16 cellular contexts compared by ENCODE assay signal in the genomic region with DNA sequence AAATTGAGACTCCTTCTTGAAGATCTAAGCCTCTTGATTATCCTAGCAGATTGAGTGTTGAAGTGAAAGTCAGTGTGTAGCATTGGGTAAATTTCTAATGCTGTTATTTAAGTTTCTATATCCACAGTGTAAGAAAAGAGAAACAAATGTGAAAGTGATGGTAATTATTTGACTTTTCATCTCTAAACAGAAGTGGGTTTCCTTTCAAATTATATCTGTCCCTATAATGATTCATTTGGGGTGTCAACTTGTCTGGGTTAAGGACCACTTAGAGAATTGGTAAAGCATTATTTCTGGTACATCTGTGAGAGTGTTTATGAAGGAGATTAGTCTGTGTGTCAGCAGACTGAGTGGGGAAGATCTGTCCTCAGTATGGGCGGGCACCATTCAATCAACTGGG.
A peak's percentile ranks its signal among the peaks of the same experiment; 100 is the strongest.
DNase-seq lines count a peak whose midpoint lies in the region; ATAC-seq and TF ChIP-seq lines count a peak whose summit lies in the region.
"Had no signal": no experiment of that assay in that cellular context is flagged by ENCODE, and none has a peak within 500 bp of the region (broad histone marks: within the 10 kb centered on the region; RNA-seq: fewer than 3 reads in every experiment).

No MANE protein-coding gene starts in this region.

- BruUV-seq in Panc1 (replicated peaks; lab: Mats Ljungman, UMichigan), result no TSS peak

- CTCF ChIA-PET in Panc1 (lab: Charles Lee), result no interaction called here

- H3K4me1 ChIP-seq in Panc1 (ENCODE audit: control insufficient read depth, insufficient read depth, low read length), result no peaks in the 10 kb centered on the region

- TF ChIP-seq CTCF in Panc1 (IDR thresholded peaks at IDR 0.05), result no peak

- POLR2A ChIA-PET in Panc1 (lab: Charles Lee), result no interaction called here

- ATAC-seq in GM18519 (IDR thresholded peaks at IDR 0.05; ENCODE audit: low FRiP score, unreplicated experiment) (peak; percentile 58), GM21360 (IDR thresholded peaks at IDR 0.05; ENCODE audit: unreplicated experiment) (peak; percentile 46), HG02981 (IDR thresholded peaks at IDR 0.05; ENCODE audit: unreplicated experiment) (peak; percentile 67), Panc1 (no peak), esophagus mucosa (no peak)

- no peaks in the 10 kb centered on the region for H3K27me3 ChIP-seq in Panc1 (ENCODE audit: control insufficient read depth, insufficient read depth, low read length)
- H3K27me3 ChIP-seq: BLaER1 treated with 17β-estradiol and CSF1 and Interleukin-3, amounts not matched to agents 10 nM and 100 nM had no signal

- in situ Hi-C loops in Panc1 (cut with HindIII; ENCODE audit: low pct_unique_long_range_greater_than_20kb, low sequenced_read_pairs), result no loop called here

- H3K9me3 ChIP-seq in Panc1 (ENCODE audit: control insufficient read depth, insufficient read depth, low read depth, low read length), result no peaks in the 10 kb centered on the region
- H3K9me3 ChIP-seq: BLaER1 treated with 17β-estradiol and CSF1 and Interleukin-3, amounts not matched to agents 10 nM and 100 nM; HAP-1 had no signal

- peak overlapping the region; percentile 29; the same call in 1 of the 2 replicates for H3K27ac ChIP-seq in Panc1 (ENCODE audit: low read length)

- no peak overlapping the region for H3K4me3 ChIP-seq in Panc1 (ENCODE audit: low read depth in 2 of 2, low read length in 2 of 2)
- H3K4me3 ChIP-seq: BLaER1 treated with 17β-estradiol and CSF1 and Interleukin-3, amounts not matched to agents 10 nM and 100 nM; HAP-1 had no signal

- H3K36me3 ChIP-seq in Panc1 (ENCODE audit: control insufficient read depth, insufficient read depth, low read length), result no peaks in the 10 kb centered on the region
- H3K36me3 ChIP-seq: BLaER1 treated with 17β-estradiol and CSF1 and Interleukin-3, amounts not matched to agents 10 nM and 100 nM; HAP-1 had no signal

- DNase-seq in Panc1 (ENCODE audit: low read depth, low spot score) (no peak), posterior cingulate gyrus (no peak), NCI-H146 (lab: John Stamatoyannopoulos, UW) (no peak)
- DNase-seq in activated CD4-positive, alpha-beta T cell treated with anti-CD3 and anti-CD28 coated beads, Interleukin-2, amount 50 U/mL, for 4 hours, result no peak
- DNase-seq: activated CD8-positive, alpha-beta memory T cell treated with anti-CD3 and anti-CD28 coated beads for 24 hours; activated naive CD4-positive, alpha-beta T cell treated with anti-CD3 and anti-CD28 coated beads for 36 hours; effector CD4-positive, alpha-beta T cell; EL; NCI-H748 treated with DMSO at 0.1 percent for 48 hours; stimulated activated naive CD4-positive, alpha-beta T cell had no signal

- intact Hi-C loops in Panc1 (cut with micrococcal nuclease; ENCODE audit: unreplicated experiment) (loop anchor here (5.0 kb wide), 1 partner anchor 246 kb away; no protein-coding TSS in a partner anchor), posterior cingulate gyrus (cut with DNase I) (no loop called here)

Comparison
In these comparisons a context has a peak if more than half of its experiments do, and no peak if none do; other contexts are left out.
1. ATAC-seq: peak in GM18519 (single experiment), GM21360 (single experiment) and HG02981 (single experiment); none in Panc1 (single experiment) and esophagus mucosa (single experiment).